Comparison of ENCODE assay signal across 23 cellular contexts in the genomic region with DNA sequence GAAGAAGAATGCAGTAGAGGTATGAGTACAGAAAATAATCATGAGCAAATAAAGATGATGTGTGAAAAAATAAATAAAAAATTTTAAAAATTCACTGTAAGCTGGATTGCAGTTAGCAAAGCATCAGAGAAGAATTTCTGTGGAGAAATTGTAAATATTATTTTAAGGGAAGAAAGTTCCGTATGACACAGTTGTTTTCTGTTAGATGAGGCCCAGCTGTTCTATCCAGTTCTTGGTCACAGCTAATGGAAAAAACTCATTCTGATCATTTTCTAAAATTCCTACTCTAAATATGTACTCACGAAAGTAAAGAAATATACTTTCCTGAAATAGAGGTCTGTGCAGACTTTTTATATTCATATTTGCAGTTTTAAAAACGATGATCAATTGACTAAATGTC.
"Had no signal": no experiment of that assay in that cellular context is flagged by ENCODE, and none has a peak within 500 bp of the region (broad histone marks: within the 10 kb centered on the region; RNA-seq: fewer than 3 reads in every experiment).

No MANE protein-coding gene starts in this region.

- H3K36me3 Mint-ChIP-seq: activated naive CD4-positive, alpha-beta T cell treated with anti-CD3 and anti-CD28 coated beads, Interleukin-2, amount 50 U/mL, for 24 hours; stimulated activated effector memory CD8-positive, alpha-beta T cell treated with anti-CD3 and anti-CD28 coated beads, Interleukin-12 subunit alpha, Interleukin-12 subunit beta, amount 100 ng/mL, for 72 hours; type B pancreatic cell had no signal

- H3K4me3 Mint-ChIP-seq: activated naive CD4-positive, alpha-beta T cell treated with anti-CD3 and anti-CD28 coated beads, Interleukin-2, amount 50 U/mL, for 24 hours; activated T-cell treated with anti-CD3 and anti-CD28 coated beads, Interleukin-2, amount 50 U/mL, for 72 hours; neural crest cell; stimulated activated effector memory CD8-positive, alpha-beta T cell treated with anti-CD3 and anti-CD28 coated beads, Interleukin-12 subunit alpha, Interleukin-12 subunit beta, amount 100 ng/mL, for 72 hours; type B pancreatic cell had no signal

- H3K4me1 ChIP-seq: adrenal gland, foreskin keratinocyte, psoas muscle, testis had no signal

- H3K27me3 ChIP-seq: adrenal gland, cardiac muscle cell, foreskin keratinocyte, ovary, testis had no signal

- H3K27ac Mint-ChIP-seq: activated naive CD4-positive, alpha-beta T cell treated with anti-CD3 and anti-CD28 coated beads, Interleukin-2, amount 50 U/mL, for 24 hours; activated T-cell treated with anti-CD3 and anti-CD28 coated beads, Interleukin-2, amount 50 U/mL, for 72 hours; stimulated activated effector memory CD8-positive, alpha-beta T cell treated with anti-CD3 and anti-CD28 coated beads, Interleukin-12 subunit alpha, Interleukin-12 subunit beta, amount 100 ng/mL, for 72 hours; type B pancreatic cell had no signal

- H3K9me3 Mint-ChIP-seq: activated naive CD4-positive, alpha-beta T cell treated with anti-CD3 and anti-CD28 coated beads, Interleukin-2, amount 50 U/mL, for 24 hours; activated T-cell treated with anti-CD3 and anti-CD28 coated beads, Interleukin-2, amount 50 U/mL, for 72 hours; stimulated activated effector memory CD8-positive, alpha-beta T cell treated with anti-CD3 and anti-CD28 coated beads, Interleukin-12 subunit alpha, Interleukin-12 subunit beta, amount 100 ng/mL, for 72 hours had no signal

- H3K4me1 Mint-ChIP-seq: activated naive CD4-positive, alpha-beta T cell treated with anti-CD3 and anti-CD28 coated beads, Interleukin-2, amount 50 U/mL, for 24 hours; neural crest cell; stimulated activated effector memory CD8-positive, alpha-beta T cell treated with anti-CD3 and anti-CD28 coated beads, Interleukin-12 subunit alpha, Interleukin-12 subunit beta, amount 100 ng/mL, for 72 hours had no signal

- H3K36me3 ChIP-seq: adrenal gland, cardiac muscle cell, ovary had no signal

- H3K4me3 ChIP-seq: adrenal gland, cardiac muscle cell, ovary, psoas muscle, smooth muscle cell, testis had no signal

- H3K27me3 Mint-ChIP-seq: type B pancreatic cell had no signal

- H3K9me3 ChIP-seq: adrenal gland, ovary, psoas muscle, testis had no signal

- H3K4me2 ChIP-seq: smooth muscle cell had no signal

- H3K27ac ChIP-seq: adrenal gland, cardiac muscle cell, foreskin keratinocyte, psoas muscle, testis, VCaP had no signal

- DNase-seq: activated CD4-positive, alpha-beta T cell treated with anti-CD3 and anti-CD28 coated beads for 1 hour; activated CD8-positive, alpha-beta memory T cell treated with anti-CD3 and anti-CD28 coated beads for 24 hours; activated CD8-positive, alpha-beta memory T cell treated with anti-CD3 and anti-CD28 coated beads, Interleukin-2, amount 50 U/mL, for 48 hours; activated effector memory CD4-positive, alpha-beta T cell treated with anti-CD3 and anti-CD28 coated beads, Interleukin-2, amount 50 U/mL, for 16 hours; activated T-cell treated with anti-CD3 and anti-CD28 coated beads, Interleukin-2, amount 50 U/mL, for 72 hours; adrenal gland; foreskin keratinocyte; hypothalamus; islet precursor cell; ovary; psoas muscle; right cardiac atrium; stimulated activated CD4-positive, alpha-beta T cell treated with anti-CD3 and anti-CD28 coated beads, Interleukin-4, amount 100 ng/mL, for 24 hours; T-helper 2 cell; testis had no signal

- ATAC-seq: activated T-cell treated with anti-CD3 and anti-CD28 coated beads, Interleukin-2, amount 50 U/mL, for 72 hours; foreskin keratinocyte; left lobe of liver; psoas muscle; stimulated activated effector memory CD8-positive, alpha-beta T cell treated with anti-CD3 and anti-CD28 coated beads, Interleukin-12 subunit alpha, Interleukin-12 subunit beta, amount 100 ng/mL, for 72 hours had no signal
